ENCODE assay signal across 17 cellular contexts in the genomic region with DNA sequence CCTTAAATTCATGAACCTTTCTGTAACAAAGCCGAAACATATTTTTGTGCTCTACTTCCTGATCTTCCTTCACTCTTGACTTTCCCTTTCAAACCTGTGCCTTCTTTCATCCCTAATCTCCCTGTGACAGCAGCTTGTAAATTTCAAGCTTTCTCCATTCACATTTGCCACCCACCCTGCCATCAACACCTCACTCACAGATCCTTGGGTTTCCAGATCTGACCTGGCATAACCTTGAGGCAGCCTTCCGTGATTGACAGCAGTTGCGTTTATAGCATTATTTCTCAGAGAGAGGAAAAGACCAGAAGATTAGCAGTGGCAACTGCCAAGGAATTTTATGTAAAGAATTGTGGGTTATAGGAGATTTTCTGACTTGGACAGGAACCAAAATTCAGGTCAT.
DNase-seq lines count a peak whose midpoint lies in the region; FAIRE-seq and TF ChIP-seq lines count a peak whose summit lies in the region.
"Had no signal": no experiment of that assay in that cellular context is flagged by ENCODE, and none has a peak within 500 bp of the region (broad histone marks: within the 10 kb centered on the region; RNA-seq: fewer than 3 reads in every experiment).

No MANE protein-coding gene starts in this region.

- DNase-seq in HAP-1 (ENCODE audit: low spot score in 2 of 2) (peak; percentile 63), NCI-H226 (peak; percentile 39), H1 (ENCODE audit: low read depth in 1 of 2, low spot score in 2 of 2) (no peak), nephron progenitor cell (no peak), NCI-H2029 (lab: John Stamatoyannopoulos, UW) (no peak), hippocampal formation (lab: John Stamatoyannopoulos, UW) (no peak)
- DNase-seq in activated CD4-positive, alpha-beta memory T cell treated with anti-CD3 and anti-CD28 coated beads for 36 hours = no peak
- no peak for DNase-seq in CD4-positive, alpha-beta memory T cell
- DNase-seq: AML-193, Caco-2, DMS53, KG1, NCI-H1417 treated with DMSO at 0.1 percent for 48 hours, NCI-H2029 treated with DMSO at 0.1 percent for 48 hours, NCI-H2171 treated with DMSO at 0.1 percent for 48 hours, NCI-H748 treated with DMSO at 0.1 percent for 48 hours, SHP77 had no signal

- CTCF ChIA-PET in H1 (lab: Charles Lee; ENCODE audit: partially characterized antibody) = no interaction called here
- CTCF ChIA-PET in activated CD4-positive, alpha-beta memory T cell treated with anti-CD3 and anti-CD28 coated beads for 36 hours (lab: Charles Lee) = no interaction called here
- CTCF ChIA-PET in CD4-positive, alpha-beta memory T cell (lab: Charles Lee; ENCODE audit: partially characterized antibody) = no interaction called here

- H3K4me3 ChIP-seq in HAP-1 (no peak overlapping the region), H1 (ENCODE audit: extremely low read depth in 1 of 4, insufficient read depth in 2 of 4, low read depth in 3 of 4, low read length in 4 of 4) (no peak overlapping the region)
- H3K4me3 ChIP-seq in CD4-positive, alpha-beta memory T cell (ENCODE audit: low read length in 2 of 2) = no peak overlapping the region

- no peak for TF ChIP-seq RAD21 in H1 (IDR thresholded peaks at IDR 0.05 in 1 of 2, conservative IDR thresholded peaks at IDR 0.05 in 1 of 2; ENCODE audit: low read depth in 2 of 2, low read length in 2 of 2)

- in situ Hi-C loops in HAP-1 (cut with MboI; ENCODE audit: low sequenced_read_pairs) = no loop called here

- no peaks in the 10 kb centered on the region for H4K20me1 ChIP-seq in H1 (replicated peaks in 1 of 2; ENCODE audit: control insufficient read depth in 1 of 2, insufficient read depth in 2 of 2, low read length in 2 of 2)

- H3K36me3 ChIP-seq in HAP-1 (replicated peaks) (no peaks in the 10 kb centered on the region), H1 (ENCODE audit: control insufficient read depth in 2 of 4, insufficient read depth in 4 of 4, low read length in 3 of 4) (no peaks in the 10 kb centered on the region)
- H3K36me3 ChIP-seq in CD4-positive, alpha-beta memory T cell (ENCODE audit: insufficient read depth, low read length) = no peaks in the 10 kb centered on the region

- H3K9me3 Mint-ChIP-seq in nephron progenitor cell = peaks cover 22% of the 10 kb centered on the region
- no peaks in the 10 kb centered on the region for H3K9me3 Mint-ChIP-seq in activated CD4-positive, alpha-beta memory T cell treated with anti-CD3 and anti-CD28 coated beads for 36 hours
- H3K9me3 Mint-ChIP-seq in CD4-positive, alpha-beta memory T cell = peaks cover 0 to 9% (median 2%) of the 10 kb centered on the region in 8 donors

- peaks cover 14% of the 10 kb centered on the region for H3K27me3 Mint-ChIP-seq in nephron progenitor cell (ENCODE audit: low read depth, poor library complexity)
- no peaks in the 10 kb centered on the region for H3K27me3 Mint-ChIP-seq in activated CD4-positive, alpha-beta memory T cell treated with anti-CD3 and anti-CD28 coated beads for 36 hours
- H3K27me3 Mint-ChIP-seq in CD4-positive, alpha-beta memory T cell = peaks cover 0 to 3% of the 10 kb centered on the region in 2 donors

- H3K9me3 ChIP-seq in HAP-1 (no peaks in the 10 kb centered on the region), H1 (ENCODE audit: insufficient read depth in 2 of 2, low read depth in 1 of 2, low read length in 1 of 2) (no peaks in the 10 kb centered on the region)
- H3K9me3 ChIP-seq in CD4-positive, alpha-beta memory T cell (ENCODE audit: control insufficient read depth in 1 of 2, low read length in 2 of 2) = no peaks in the 10 kb centered on the region
- H3K9me3 ChIP-seq: Caco-2 had no signal

- no peak overlapping the region for H3K23ac ChIP-seq in H1 (ENCODE audit: insufficient read length)

- no peak for FAIRE-seq in H1 (lab: Jason Lieb, UNC)

- H3K56ac ChIP-seq in H1 (replicated peaks; ENCODE audit: insufficient read length, low read depth, low read length) = no peak overlapping the region

- H2AFZ ChIP-seq in H1 (ENCODE audit: low read length) = 0 out of 2 replicates have a peak overlapping the region, but pooled peaks have one; percentile 68

- no peak overlapping the region for H2BK120ac ChIP-seq in H1 (replicated peaks; ENCODE audit: low read depth, low read length)

- H3K14ac ChIP-seq in H1 (ENCODE audit: insufficient read length) = no peak overlapping the region

- H2BK20ac ChIP-seq in H1 (ENCODE audit: low read length) = no peak overlapping the region

- TF ChIP-seq CTCF in H1 (IDR thresholded peaks at IDR 0.05; ENCODE audit: control extremely low read depth in 1 of 3, insufficient read depth in 1 of 3, low read depth in 1 of 3, low read length in 3 of 3) (no peak), nephron progenitor cell (IDR thresholded peaks at IDR 0.05) (no peak)

- no peak for TF ChIP-seq POLR2A in H1 (IDR thresholded peaks at IDR 0.05; ENCODE audit: control extremely low read depth in 1 of 2, low read depth in 2 of 2, low read length in 2 of 2)

- no peak overlapping the region for H3K18ac ChIP-seq in H1 (ENCODE audit: extremely low read depth, low read length)

- H3K4me2 ChIP-seq in H1 (ENCODE audit: insufficient read depth in 1 of 2, low read depth in 2 of 2, low read length in 2 of 2) = no peak overlapping the region

- H2BK5ac ChIP-seq in H1 (ENCODE audit: low read depth, low read length) = no peak overlapping the region

- H4K5ac ChIP-seq in H1 (ENCODE audit: insufficient read length, low read depth, low read length) = no peak overlapping the region

- no peak overlapping the region for H3K27ac ChIP-seq in H1 (ENCODE audit: low read depth, low read length)
- H3K27ac ChIP-seq in CD4-positive, alpha-beta memory T cell (ENCODE audit: low read depth, low read length) = no peak overlapping the region

- H3K27ac Mint-ChIP-seq in nephron progenitor cell = peak overlapping the region; percentile 2
- H3K27ac Mint-ChIP-seq in activated CD4-positive, alpha-beta memory T cell treated with anti-CD3 and anti-CD28 coated beads for 36 hours = no peak overlapping the region
- no peak overlapping the region for H3K27ac Mint-ChIP-seq in CD4-positive, alpha-beta memory T cell

- no peaks in the 10 kb centered on the region for H3K79me2 ChIP-seq in H1 (ENCODE audit: control insufficient read depth in 1 of 2, insufficient read depth in 2 of 2, low read length in 2 of 2)

- H3K23me2 ChIP-seq in H1 (ENCODE audit: low read depth, low read length) = no peaks in the 10 kb centered on the region

- no peaks in the 10 kb centered on the region for H3K79me1 ChIP-seq in H1 (ENCODE audit: low read depth, low read length)

- no peaks in the 10 kb centered on the region for H3K27me3 ChIP-seq in HAP-1 (ENCODE audit: low read depth)
- H3K27me3 ChIP-seq in H1 (replicated peaks in 1 of 4; ENCODE audit: control insufficient read depth in 3 of 4, extremely low read depth in 1 of 4, insufficient read depth in 3 of 4, low read length in 3 of 4) = peaks cover 0 to 1% (median 0%) of the 10 kb centered on the region in 4 experiments; a peak in 1 of 7 replicates
- no peaks in the 10 kb centered on the region for H3K27me3 ChIP-seq in CD4-positive, alpha-beta memory T cell (ENCODE audit: insufficient read depth, low read length)

- no peak overlapping the region for H3K4ac ChIP-seq in H1 (replicated peaks; ENCODE audit: insufficient read length, low read depth, low read length)

- 80% methylated on average over 3 of the region's 3 CpGs; no CpG with 5 or more reads in 1 of the 2 experiments for WGBS in H1 (ENCODE audit: extremely low coverage in 1 of 2, insufficient coverage in 1 of 2, insufficient read length in 1 of 2, insufficient replicate concordance in 2 of 2, low coverage in 1 of 2, low lambda C conversion rate in 2 of 2, missing lambda C conversion rate in 1 of 2), 2 experiments

- H3K9ac ChIP-seq in H1 (replicated peaks in 1 of 4; ENCODE audit: extremely low read depth in 1 of 4, low read depth in 3 of 4, low read length in 3 of 4) = no peak overlapping the region

- H4K91ac ChIP-seq in H1 (replicated peaks; ENCODE audit: insufficient read length, low read length) = no peak overlapping the region

- H3K4me1 ChIP-seq in HAP-1 (peaks cover 3% of the 10 kb centered on the region; the same call in 1 of the 2 replicates), H1 (replicated peaks in 1 of 4; ENCODE audit: control insufficient read depth in 3 of 4, insufficient read depth in 4 of 4, low read length in 3 of 4) (no peaks in the 10 kb centered on the region)
- H3K4me1 ChIP-seq in CD4-positive, alpha-beta memory T cell (ENCODE audit: insufficient read depth, low read length) = no peaks in the 10 kb centered on the region
- H3K4me1 ChIP-seq: Caco-2 had no signal

- H4K8ac ChIP-seq in H1 (ENCODE audit: extremely low read depth, insufficient read depth, low read length) = no peak overlapping the region

- H3K4me1 Mint-ChIP-seq in nephron progenitor cell = peaks cover 33% of the 10 kb centered on the region
- H3K4me1 Mint-ChIP-seq in activated CD4-positive, alpha-beta memory T cell treated with anti-CD3 and anti-CD28 coated beads for 36 hours (ENCODE audit: low read depth) = no peaks in the 10 kb centered on the region
- H3K4me1 Mint-ChIP-seq in CD4-positive, alpha-beta memory T cell = no peaks in the 10 kb centered on the region

- TF ChIP-seq EP300 in H1 (IDR thresholded peaks at IDR 0.05; ENCODE audit: borderline replicate concordance in 1 of 2, low read depth in 2 of 2, low read length in 2 of 2) = no peak

- H2AK5ac ChIP-seq in H1 (ENCODE audit: low read depth, low read length) = no peak overlapping the region

- intact Hi-C loops in activated CD4-positive, alpha-beta memory T cell treated with anti-CD3 and anti-CD28 coated beads for 36 hours (cut with micrococcal nuclease) = no loop called here
- intact Hi-C loops in CD4-positive, alpha-beta memory T cell (cut with micrococcal nuclease) = no loop called here

- H3K4me3 Mint-ChIP-seq in nephron progenitor cell = no peak overlapping the region
- no peak overlapping the region for H3K4me3 Mint-ChIP-seq in activated CD4-positive, alpha-beta memory T cell treated with anti-CD3 and anti-CD28 coated beads for 36 hours
- H3K4me3 Mint-ChIP-seq in CD4-positive, alpha-beta memory T cell = no peak overlapping the region

- no peak overlapping the region for H2BK15ac ChIP-seq in H1 (ENCODE audit: low read length)

- H2BK12ac ChIP-seq in H1 (ENCODE audit: low read depth, low read length) = no peak overlapping the region

- POLR2A ChIA-PET in H1 (lab: Charles Lee; ENCODE audit: partially characterized antibody) = interaction anchor here (0.6 kb wide), 1 partner anchor 29 kb away, joined by 3 read pairs; no protein-coding TSS in a partner anchor
- POLR2A ChIA-PET in activated CD4-positive, alpha-beta memory T cell treated with anti-CD3 and anti-CD28 coated beads for 36 hours (lab: Charles Lee) = no interaction called here
- POLR2A ChIA-PET in CD4-positive, alpha-beta memory T cell (lab: Charles Lee; ENCODE audit: partially characterized antibody) = no interaction called here

- H3K36me3 Mint-ChIP-seq in nephron progenitor cell (ENCODE audit: low read depth) = peaks cover 11% of the 10 kb centered on the region
- no peaks in the 10 kb centered on the region for H3K36me3 Mint-ChIP-seq in activated CD4-positive, alpha-beta memory T cell treated with anti-CD3 and anti-CD28 coated beads for 36 hours
- no peaks in the 10 kb centered on the region for H3K36me3 Mint-ChIP-seq in CD4-positive, alpha-beta memory T cell

TF ChIP-seq in H1, 55 proteins besides CTCF, POLR2A, EP300 and RAD21 (continues in another document):
- TF ChIP-seq SP1 (IDR thresholded peaks at IDR 0.05; ENCODE audit: low read depth, low read length) (no peak), SIN3A (conservative IDR thresholded peaks at IDR 0.05 in 1 of 2, IDR thresholded peaks at IDR 0.05 in 1 of 2; ENCODE audit: low read depth in 1 of 2, low read length in 2 of 2) (no peak)

Comparison
In these comparisons a context has a peak if more than half of its experiments do, and no peak if none do; other contexts are left out.
1. DNase-seq: peak in HAP-1 (2 of 2) and NCI-H226 (single experiment); none in H1 (0 of 2), nephron progenitor cell (single experiment), NCI-H2029 (single experiment), hippocampal formation (0 of 2), activated CD4-positive, alpha-beta memory T cell treated with anti-CD3 and anti-CD28 coated beads for 36 hours (single experiment) and CD4-positive, alpha-beta memory T cell (0 of 5).